1 cellular context compared by ENCODE assay signal in genomic region chr2:45009928-45010705, GRCh38.
A peak's percentile ranks its signal among the peaks of the same experiment; 100 is the strongest.
TF ChIP-seq lines count a peak whose summit lies in the region.

No MANE protein-coding gene starts in this region.

TF ChIP-seq in HEK293, 187 proteins besides CTCF, POLR2A, EP300 and RAD21 (continued from another document and continues in another):
- TF ChIP-seq ZSCAN18 (tag by site-specific recombination; IDR thresholded peaks at IDR 0.05) (no peak), ZNF23 (tag by site-specific recombination; IDR thresholded peaks at IDR 0.05; ENCODE audit: borderline replicate concordance) (no peak), ZNF426 (tag by site-specific recombination; IDR thresholded peaks at IDR 0.05) (no peak), ZNF155 (tag by site-specific recombination; IDR thresholded peaks at IDR 0.05) (no peak), ZNF404 (tag by site-specific recombination; IDR thresholded peaks at IDR 0.05) (no peak), ZNF292 (tag by site-specific recombination; IDR thresholded peaks at IDR 0.05; ENCODE audit: borderline replicate concordance, low read depth) (no peak), ZFP69B (tag by site-specific recombination; IDR thresholded peaks at IDR 0.05) (no peak), ZNF639 (tag by site-specific recombination; IDR thresholded peaks at IDR 0.05) (no peak), HOXD13 (CRISPR knock-in tag; IDR thresholded peaks at IDR 0.05; ENCODE audit: borderline replicate concordance) (no peak), MEIS1 (CRISPR knock-in tag; IDR thresholded peaks at IDR 0.05; ENCODE audit: borderline replicate concordance) (no peak), ZNF433 (tag by site-specific recombination; IDR thresholded peaks at IDR 0.05; ENCODE audit: low read depth) (no peak), ZNF24 (tag by site-specific recombination; IDR thresholded peaks at IDR 0.05) (no peak), ZNF335 (tag by site-specific recombination; conservative IDR thresholded peaks at IDR 0.05) (peak; percentile 19; the same call in 1 of the 2 replicates), ZNF514 (tag by site-specific recombination; IDR thresholded peaks at IDR 0.05) (no peak), ZNF354C (tag by site-specific recombination; IDR thresholded peaks at IDR 0.05; ENCODE audit: borderline replicate concordance, low read depth) (no peak), ZSCAN23 (tag by site-specific recombination; IDR thresholded peaks at IDR 0.05) (no peak), KLF10 (tag by site-specific recombination; IDR thresholded peaks at IDR 0.05) (no peak), SETDB1 (IDR thresholded peaks at IDR 0.05; ENCODE audit: insufficient read length, low read length) (no peak), ZNF138 (tag by site-specific recombination; IDR thresholded peaks at IDR 0.05; ENCODE audit: borderline replicate concordance) (no peak), ZNF223 (tag by site-specific recombination; IDR thresholded peaks at IDR 0.05) (no peak), ZSCAN16 (tag by site-specific recombination; IDR thresholded peaks at IDR 0.05) (no peak), ZNF658 (tag by site-specific recombination; IDR thresholded peaks at IDR 0.05) (no peak), ZBTB21 (tag by site-specific recombination; IDR thresholded peaks at IDR 0.05) (no peak), ZNF610 (tag by site-specific recombination; IDR thresholded peaks at IDR 0.05; ENCODE audit: borderline replicate concordance) (no peak), ZNF629 (tag by site-specific recombination; IDR thresholded peaks at IDR 0.05) (no peak), ZNF660 (tag by site-specific recombination; IDR thresholded peaks at IDR 0.05) (no peak), ZIC2 (tag by site-specific recombination; IDR thresholded peaks at IDR 0.05) (no peak), ZNF214 (tag by site-specific recombination; IDR thresholded peaks at IDR 0.05; ENCODE audit: borderline replicate concordance) (no peak), ZNF621 (tag by site-specific recombination; IDR thresholded peaks at IDR 0.05) (no peak), ZFHX2 (tag by site-specific recombination; conservative IDR thresholded peaks at IDR 0.05) (no peak), ZNF174 (tag by site-specific recombination; IDR thresholded peaks at IDR 0.05) (no peak), SP3 (tag by site-specific recombination; IDR thresholded peaks at IDR 0.05) (peak; percentile 73), ZXDB (tag by site-specific recombination; IDR thresholded peaks at IDR 0.05) (no peak; the same call in 1 of the 2 replicates), ZBTB8A (tag by site-specific recombination; IDR thresholded peaks at IDR 0.05) (no peak; the same call in 1 of the 2 replicates), ZNF311 (tag by site-specific recombination; IDR thresholded peaks at IDR 0.05; ENCODE audit: borderline replicate concordance) (no peak), GLIS1 (tag by site-specific recombination; IDR thresholded peaks at IDR 0.05) (no peak), ZNF571 (tag by site-specific recombination; IDR thresholded peaks at IDR 0.05) (no peak), ZNF473 (tag by site-specific recombination; IDR thresholded peaks at IDR 0.05) (no peak), KLF8 (tag by site-specific recombination; IDR thresholded peaks at IDR 0.05) (no peak; the same call in 1 of the 2 replicates), KLF7 (tag by site-specific recombination; IDR thresholded peaks at IDR 0.05; ENCODE audit: borderline replicate concordance) (0 out of 2 replicates have a peak, but pooled peaks have one; percentile 8), ZNF16 (tag by site-specific recombination; IDR thresholded peaks at IDR 0.05; ENCODE audit: low read depth) (no peak), ZNF280D (tag by site-specific recombination; IDR thresholded peaks at IDR 0.05) (no peak), ZBTB20 (tag by site-specific recombination; IDR thresholded peaks at IDR 0.05) (no peak), ZNF677 (tag by site-specific recombination; IDR thresholded peaks at IDR 0.05) (no peak), TRIM28 (IDR thresholded peaks at IDR 0.05; ENCODE audit: borderline replicate concordance, low read length) (no peak), GFI1B (tag by site-specific recombination; IDR thresholded peaks at IDR 0.05) (no peak), ZNF184 (tag by site-specific recombination; IDR thresholded peaks at IDR 0.05) (no peak), SP7 (tag by site-specific recombination; IDR thresholded peaks at IDR 0.05) (no peak; the same call in 1 of the 2 replicates), ZFP3 (tag by site-specific recombination; IDR thresholded peaks at IDR 0.05; ENCODE audit: low read depth) (no peak), ZNF843 (tag by site-specific recombination; IDR thresholded peaks at IDR 0.05) (no peak), ZNF585B (tag by site-specific recombination; IDR thresholded peaks at IDR 0.05) (no peak), GLI2 (tag by site-specific recombination; IDR thresholded peaks at IDR 0.05; ENCODE audit: borderline replicate concordance, low read depth) (no peak), ZNF366 (tag by site-specific recombination; conservative IDR thresholded peaks at IDR 0.05) (0 out of 2 replicates have a peak, but pooled peaks have one; percentile 16), ZNF248 (tag by site-specific recombination; IDR thresholded peaks at IDR 0.05) (no peak), EGR2 (tag by site-specific recombination; IDR thresholded peaks at IDR 0.05; ENCODE audit: low read depth) (no peak), REST (tag by site-specific recombination; IDR thresholded peaks at IDR 0.05) (no peak), KLF16 (tag by site-specific recombination; IDR thresholded peaks at IDR 0.05) (no peak), ZNF623 (tag by site-specific recombination; IDR thresholded peaks at IDR 0.05) (no peak), ZNF707 (tag by site-specific recombination; IDR thresholded peaks at IDR 0.05) (no peak), ZNF157 (tag by site-specific recombination; IDR thresholded peaks at IDR 0.05) (no peak), YY2 (tag by site-specific recombination; IDR thresholded peaks at IDR 0.05) (no peak), ZNF26 (tag by site-specific recombination; IDR thresholded peaks at IDR 0.05) (no peak)
- TF ChIP-seq, protein P1, sequence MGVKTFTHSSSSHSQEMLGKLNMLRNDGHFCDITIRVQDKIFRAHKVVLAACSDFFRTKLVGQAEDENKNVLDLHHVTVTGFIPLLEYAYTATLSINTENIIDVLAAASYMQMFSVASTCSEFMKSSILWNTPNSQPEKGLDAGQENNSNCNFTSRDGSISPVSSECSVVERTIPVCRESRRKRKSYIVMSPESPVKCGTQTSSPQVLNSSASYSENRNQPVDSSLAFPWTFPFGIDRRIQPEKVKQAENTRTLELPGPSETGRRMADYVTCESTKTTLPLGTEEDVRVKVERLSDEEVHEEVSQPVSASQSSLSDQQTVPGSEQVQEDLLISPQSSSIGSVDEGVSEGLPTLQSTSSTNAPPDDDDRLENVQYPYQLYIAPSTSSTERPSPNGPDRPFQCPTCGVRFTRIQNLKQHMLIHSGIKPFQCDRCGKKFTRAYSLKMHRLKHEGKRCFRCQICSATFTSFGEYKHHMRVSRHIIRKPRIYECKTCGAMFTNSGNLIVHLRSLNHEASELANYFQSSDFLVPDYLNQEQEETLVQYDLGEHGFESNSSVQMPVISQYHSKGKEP (tag by site-specific recombination; IDR thresholded peaks at IDR 0.05), result no peak
- TF ChIP-seq, protein P2, sequence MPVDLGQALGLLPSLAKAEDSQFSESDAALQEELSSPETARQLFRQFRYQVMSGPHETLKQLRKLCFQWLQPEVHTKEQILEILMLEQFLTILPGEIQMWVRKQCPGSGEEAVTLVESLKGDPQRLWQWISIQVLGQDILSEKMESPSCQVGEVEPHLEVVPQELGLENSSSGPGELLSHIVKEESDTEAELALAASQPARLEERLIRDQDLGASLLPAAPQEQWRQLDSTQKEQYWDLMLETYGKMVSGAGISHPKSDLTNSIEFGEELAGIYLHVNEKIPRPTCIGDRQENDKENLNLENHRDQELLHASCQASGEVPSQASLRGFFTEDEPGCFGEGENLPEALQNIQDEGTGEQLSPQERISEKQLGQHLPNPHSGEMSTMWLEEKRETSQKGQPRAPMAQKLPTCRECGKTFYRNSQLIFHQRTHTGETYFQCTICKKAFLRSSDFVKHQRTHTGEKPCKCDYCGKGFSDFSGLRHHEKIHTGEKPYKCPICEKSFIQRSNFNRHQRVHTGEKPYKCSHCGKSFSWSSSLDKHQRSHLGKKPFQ (tag by site-specific recombination; IDR thresholded peaks at IDR 0.05), result no peak
